In the genomic region with DNA sequence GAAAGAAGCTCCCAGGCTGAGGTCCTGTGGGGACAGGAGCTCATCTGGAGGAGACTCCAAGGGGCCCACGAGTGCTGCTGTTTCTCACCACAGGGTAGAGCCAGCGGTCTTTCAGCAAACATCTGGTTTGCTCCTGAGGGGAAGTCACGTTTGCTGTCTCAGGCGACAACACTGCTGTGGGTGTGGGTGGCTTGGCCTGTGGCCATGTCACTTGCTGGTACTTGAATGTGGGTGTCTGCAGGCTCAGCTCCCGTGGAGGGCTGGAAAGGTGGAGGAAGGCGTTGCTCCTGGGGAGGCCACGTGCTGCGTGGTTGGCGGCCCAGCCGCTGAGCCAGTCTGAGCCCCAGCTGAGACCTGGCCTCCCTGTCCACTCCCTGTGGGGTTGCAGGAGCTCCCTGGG, we compare ENCODE assay signal across 8 cellular contexts. TPM values are rescaled to one million over a fixed set of nuclear protein-coding genes. Genes with fewer than 3 reads are reported as not detected.
DNase-seq lines count a peak whose midpoint lies in the region; ATAC-seq and TF ChIP-seq lines count a peak whose summit lies in the region.

No MANE protein-coding gene starts in this region.

- in situ Hi-C loops in GM13977 (cut with MboI; ENCODE audit: low pct_unique_long_range_greater_than_20kb, low sequenced_read_pairs, unreplicated experiment) = no loop called here

- TF ChIP-seq CTCF in GM13977 (IDR thresholded peaks at IDR 0.05; ENCODE audit: extremely low read depth, insufficient read depth, missing control alignments) = peak; percentile 42

- H3K36me3 Mint-ChIP-seq in activated naive CD4-positive, alpha-beta T cell treated with anti-CD3 and anti-CD28 coated beads, Interleukin-2, amount 50 U/mL, for 72 hours = no peaks in the 10 kb centered on the region
- no peaks in the 10 kb centered on the region for H3K36me3 Mint-ChIP-seq in natural killer cell treated with Interleukin-12 subunit alpha and Interleukin-12 subunit beta and Interleukin-15 and Interleukin-18, amount 100 ng/mL, for 72 hours

- peak overlapping the region in 1 of 2 donors; percentile 73 for H3K27ac Mint-ChIP-seq in activated naive CD4-positive, alpha-beta T cell treated with anti-CD3 and anti-CD28 coated beads, Interleukin-2, amount 50 U/mL, for 72 hours
- no peak overlapping the region for H3K27ac Mint-ChIP-seq in natural killer cell treated with Interleukin-12 subunit alpha and Interleukin-12 subunit beta and Interleukin-15 and Interleukin-18, amount 100 ng/mL, for 72 hours

- no peak for DNase-seq in GM13977 (ENCODE audit: low spot score)
- peak; percentile 76 to 80 for DNase-seq in Kasumi-1 (lab: John Stamatoyannopoulos, UW)
- DNase-seq in activated naive CD4-positive, alpha-beta T cell treated with anti-CD3 and anti-CD28 coated beads, Interleukin-2, amount 50 U/mL, for 72 hours (ENCODE audit: low spot score in 2 of 2) = no peak
- no peak for DNase-seq in natural killer cell treated with Interleukin-12 subunit alpha and Interleukin-12 subunit beta and Interleukin-15 and Interleukin-18, amount 100 ng/mL, for 72 hours (ENCODE audit: low spot score)

- H3K27me3 Mint-ChIP-seq in natural killer cell treated with Interleukin-12 subunit alpha and Interleukin-12 subunit beta and Interleukin-15 and Interleukin-18, amount 100 ng/mL, for 72 hours = peaks cover 14 to 25% of the 10 kb centered on the region in 2 donors

- peaks cover 10 to 18% of the 10 kb centered on the region in 2 donors for H3K4me1 Mint-ChIP-seq in natural killer cell treated with Interleukin-12 subunit alpha and Interleukin-12 subunit beta and Interleukin-15 and Interleukin-18, amount 100 ng/mL, for 72 hours (ENCODE audit: low read depth in 2 of 2)

- no peak overlapping the region for H3K4me3 Mint-ChIP-seq in natural killer cell treated with Interleukin-12 subunit alpha and Interleukin-12 subunit beta and Interleukin-15 and Interleukin-18, amount 100 ng/mL, for 72 hours

- peak; percentile 34 to 48 for ATAC-seq in activated naive CD4-positive, alpha-beta T cell treated with anti-CD3 and anti-CD28 coated beads, Interleukin-2, amount 50 U/mL, for 72 hours
- peak; percentile 56 to 58 for ATAC-seq in natural killer cell treated with Interleukin-12 subunit alpha and Interleukin-12 subunit beta and Interleukin-15 and Interleukin-18, amount 100 ng/mL, for 72 hours
- ATAC-seq in HG02642 (IDR thresholded peaks at IDR 0.05; ENCODE audit: poor library complexity, unreplicated experiment) = no peak
- ATAC-seq in HG02840 (IDR thresholded peaks at IDR 0.05; ENCODE audit: low FRiP score, unreplicated experiment) = no peak
- no peak for ATAC-seq in GM21825 (IDR thresholded peaks at IDR 0.05; ENCODE audit: unreplicated experiment)
- ATAC-seq in GM21515 (IDR thresholded peaks at IDR 0.05; ENCODE audit: unreplicated experiment) = no peak

- no peaks in the 10 kb centered on the region for H3K9me3 Mint-ChIP-seq in activated naive CD4-positive, alpha-beta T cell treated with anti-CD3 and anti-CD28 coated beads, Interleukin-2, amount 50 U/mL, for 72 hours
- no peaks in the 10 kb centered on the region for H3K9me3 Mint-ChIP-seq in natural killer cell treated with Interleukin-12 subunit alpha and Interleukin-12 subunit beta and Interleukin-15 and Interleukin-18, amount 100 ng/mL, for 72 hours

RNA-seq across cellular contexts. Expression of a gene that starts 52.8 kb away (rescaled TPM):
- total RNA-seq in activated naive CD4-positive, alpha-beta T cell treated with anti-CD3 and anti-CD28 coated beads, Interleukin-2, amount 50 U/mL, for 72 hours = 10 to 100 TPM; 11.9 to 22.9 TPM
- 10 to 100 TPM; 11.5 to 30.4 TPM for total RNA-seq in natural killer cell treated with Interleukin-12 subunit alpha and Interleukin-12 subunit beta and Interleukin-15 and Interleukin-18, amount 100 ng/mL, for 72 hours

Comparison
In these comparisons a context has a peak if more than half of its experiments do, and no peak if none do; other contexts are left out.
1. DNase-seq: peak in Kasumi-1 (2 of 2); none in GM13977 (single experiment), activated naive CD4-positive, alpha-beta T cell treated with anti-CD3 and anti-CD28 coated beads, Interleukin-2, amount 50 U/mL, for 72 hours (0 of 2) and natural killer cell treated with Interleukin-12 subunit alpha and Interleukin-12 subunit beta and Interleukin-15 and Interleukin-18, amount 100 ng/mL, for 72 hours (single experiment).
2. ATAC-seq: peak in activated naive CD4-positive, alpha-beta T cell treated with anti-CD3 and anti-CD28 coated beads, Interleukin-2, amount 50 U/mL, for 72 hours (2 of 2) and natural killer cell treated with Interleukin-12 subunit alpha and Interleukin-12 subunit beta and Interleukin-15 and Interleukin-18, amount 100 ng/mL, for 72 hours (2 of 2); none in HG02642 (single experiment), HG02840 (single experiment), GM21825 (single experiment) and GM21515 (single experiment).